9 cellular contexts compared by ENCODE assay signal in the genomic region with DNA sequence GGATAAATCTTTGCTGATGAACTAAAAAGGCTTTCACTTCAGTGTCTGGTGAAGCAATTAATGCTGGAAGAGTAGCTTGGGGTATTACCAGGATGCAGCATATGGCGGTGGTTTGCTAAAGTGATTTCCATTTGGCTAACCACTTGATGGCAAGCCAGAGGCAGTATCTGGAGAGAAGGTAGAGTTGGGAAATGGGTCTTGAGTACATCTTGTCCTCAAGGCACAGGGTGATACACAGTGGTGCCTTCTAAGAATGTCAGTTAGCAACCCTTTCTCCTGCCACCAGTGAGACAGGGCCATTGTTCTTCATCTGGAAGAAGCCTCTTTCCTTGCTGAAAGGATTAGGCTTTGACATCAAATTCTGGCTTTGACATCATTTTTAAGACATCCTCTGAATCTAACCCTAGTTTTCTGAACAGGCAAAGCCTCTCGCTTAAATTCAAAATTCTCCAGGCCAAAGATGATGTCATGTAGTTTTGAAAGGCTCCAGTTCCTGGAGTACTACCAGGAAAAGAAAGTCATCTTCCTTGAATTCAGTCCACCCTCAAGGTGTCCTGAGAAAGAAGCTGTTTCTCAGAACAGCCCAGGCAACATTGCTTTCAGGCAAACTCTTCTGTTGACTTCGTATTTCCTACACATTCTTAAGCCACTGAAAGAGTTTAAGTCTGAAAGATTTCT.
DNase-seq lines count a peak whose midpoint lies in the region; ATAC-seq and TF ChIP-seq lines count a peak whose summit lies in the region.
"Had no signal": no experiment of that assay in that cellular context is flagged by ENCODE, and none has a peak within 500 bp of the region (broad histone marks: within the 10 kb centered on the region; RNA-seq: fewer than 3 reads in every experiment).

No MANE protein-coding gene starts in this region.

- no peak overlapping the region for H3K4me3 ChIP-seq in mammary epithelial cell (replicated peaks in 1 of 3; ENCODE audit: insufficient read depth in 1 of 3, low read depth in 2 of 3, low read length in 3 of 3)
- H3K4me3 ChIP-seq in colonic mucosa, result no peak overlapping the region
- H3K4me3 ChIP-seq in mucosa of descending colon, result no peak overlapping the region
- H3K4me3 ChIP-seq in upper lobe of right lung, result no peak overlapping the region

- 48% methylated on average over 3 of the region's 3 CpGs for WGBS in mammary epithelial cell (ENCODE audit: low coverage, missing lambda C conversion rate)

- peaks cover 40% of the 10 kb centered on the region for H3K4me1 Mint-ChIP-seq in MCF 10A (ENCODE audit: insufficient read depth, unreplicated experiment)
- H3K4me1 Mint-ChIP-seq in type B pancreatic cell (ENCODE audit: unreplicated experiment), result peaks cover 17% of the 10 kb centered on the region

- H3K9me3 Mint-ChIP-seq in MCF 10A (ENCODE audit: unreplicated experiment) (peaks cover 11% of the 10 kb centered on the region), type B pancreatic cell (peaks cover 6% of the 10 kb centered on the region)

- intact Hi-C loops in MCF 10A (cut with micrococcal nuclease), result no loop called here
- intact Hi-C loops in mammary epithelial cell (cut with micrococcal nuclease), result no loop called here
- intact Hi-C loops in colonic mucosa (cut with DNase I), result no loop called here
- intact Hi-C loops in mucosa of descending colon (cut with DNase I, micrococcal nuclease), result no loop called here
- intact Hi-C loops in upper lobe of right lung (cut with DNase I), result no loop called here

- H4K20me1 ChIP-seq in mammary epithelial cell (ENCODE audit: insufficient read depth, low read length), result no peaks in the 10 kb centered on the region

- no peaks in the 10 kb centered on the region for H3K9me3 ChIP-seq in mammary epithelial cell (replicated peaks; ENCODE audit: insufficient read depth, low read length)
- H3K9me3 ChIP-seq in colonic mucosa, result no peaks in the 10 kb centered on the region
- H3K9me3 ChIP-seq in mucosa of descending colon, result no peaks in the 10 kb centered on the region
- H3K9me3 ChIP-seq in upper lobe of right lung, result no peaks in the 10 kb centered on the region

- dilution Hi-C loops in mammary epithelial cell (cut with HindIII; ENCODE audit: low sequenced_read_pairs), result no loop called here

- H3K4me3 Mint-ChIP-seq in MCF 10A (ENCODE audit: unreplicated experiment), result no peak overlapping the region
- H3K4me3 Mint-ChIP-seq in type B pancreatic cell, result no peak overlapping the region

- no peaks in the 10 kb centered on the region for H3K79me2 ChIP-seq in mammary epithelial cell (ENCODE audit: insufficient read depth, low read length)

- H3K27ac ChIP-seq in mammary epithelial cell (ENCODE audit: insufficient read depth, low read depth, low read length) (no peak overlapping the region), colonic mucosa (peak overlapping the region; percentile 12), upper lobe of right lung (no peak overlapping the region)

- H3K27me3 Mint-ChIP-seq in MCF 10A (ENCODE audit: insufficient read depth, unreplicated experiment), result no peaks in the 10 kb centered on the region
- H3K27me3 Mint-ChIP-seq in type B pancreatic cell, result no peaks in the 10 kb centered on the region

- H3K27ac Mint-ChIP-seq in MCF 10A (ENCODE audit: low read depth, unreplicated experiment) (peak overlapping the region; percentile 46), type B pancreatic cell (no peak overlapping the region)

- no TSS peak for BruUV-seq in MCF 10A (replicated peaks; lab: Mats Ljungman, UMichigan)
- no TSS peak for BruUV-seq in mammary epithelial cell (replicated peaks; lab: Mats Ljungman, UMichigan)

- ATAC-seq in mucosa of descending colon, result peak; percentile 37
- peak; percentile 72 for ATAC-seq in upper lobe of right lung

- in situ Hi-C loops in mammary epithelial cell (cut with MboI; ENCODE audit: low sequenced_read_pairs in 2 of 2), result no loop called here

- H3K36me3 ChIP-seq in mammary epithelial cell (ENCODE audit: insufficient read depth, low read length), result peaks cover 2% of the 10 kb centered on the region
- H3K36me3 ChIP-seq in colonic mucosa, result no peaks in the 10 kb centered on the region
- H3K36me3 ChIP-seq in mucosa of descending colon (ENCODE audit: low read depth), result no peaks in the 10 kb centered on the region
- H3K36me3 ChIP-seq in upper lobe of right lung, result peaks cover 9% of the 10 kb centered on the region

- H3K9ac ChIP-seq in mammary epithelial cell (ENCODE audit: insufficient read depth, low read length) (no peak overlapping the region), colonic mucosa (ENCODE audit: low read depth in 2 of 2, low read length in 2 of 2) (no peak overlapping the region)

- H2AFZ ChIP-seq in mammary epithelial cell (ENCODE audit: low read depth, low read length), result no peak overlapping the region

- H3K36me3 Mint-ChIP-seq in MCF 10A (ENCODE audit: insufficient read depth, unreplicated experiment) (peaks cover 76% of the 10 kb centered on the region), type B pancreatic cell (peaks cover 45% of the 10 kb centered on the region)

- no peaks in the 10 kb centered on the region for H3K27me3 ChIP-seq in mammary epithelial cell (ENCODE audit: insufficient read depth, low read length)
- no peaks in the 10 kb centered on the region for H3K27me3 ChIP-seq in colonic mucosa
- no peaks in the 10 kb centered on the region for H3K27me3 ChIP-seq in upper lobe of right lung

- DNase-seq in MCF 10A (ENCODE audit: unreplicated experiment), result peak; percentile 41
- DNase-seq in mammary epithelial cell, result no peak
- DNase-seq in colonic mucosa, result no peak
- DNase-seq in mucosa of descending colon, result no peak
- DNase-seq in upper lobe of right lung, result no peak
- no peak for DNase-seq in SIG-M5 (lab: John Stamatoyannopoulos, UW)
- no peak for DNase-seq in type B pancreatic cell (ENCODE audit: extremely low spot score, unreplicated experiment)
- no peak for DNase-seq in stimulated activated CD4-positive, alpha-beta T cell treated with anti-CD3 and anti-CD28 coated beads, Interleukin-4, amount 100 ng/mL, for 24 hours
- DNase-seq: C1 segment of cervical spinal cord had no signal

- TF ChIP-seq CTCF in MCF 10A (IDR thresholded peaks at IDR 0.05; ENCODE audit: unreplicated experiment), result no peak
- no peak for TF ChIP-seq CTCF in mammary epithelial cell (conservative IDR thresholded peaks at IDR 0.05 in 1 of 2, IDR thresholded peaks at IDR 0.05 in 1 of 2; ENCODE audit: extremely low read depth in 1 of 2, insufficient read depth in 1 of 2, low read depth in 1 of 2, low read length in 2 of 2)
- TF ChIP-seq CTCF in colonic mucosa (IDR thresholded peaks at IDR 0.05), result no peak
- no peak for TF ChIP-seq CTCF in mucosa of descending colon (IDR thresholded peaks at IDR 0.05)
- no peak for TF ChIP-seq CTCF in upper lobe of right lung (IDR thresholded peaks at IDR 0.05)
- TF ChIP-seq CTCF in type B pancreatic cell (conservative IDR thresholded peaks at IDR 0.05), result no peak

- no peak overlapping the region for H3K4me2 ChIP-seq in mammary epithelial cell (ENCODE audit: insufficient read depth, low read depth, low read length)

- POLR2A ChIA-PET in MCF 10A (lab: Yijun Ruan, JAX), result interaction anchor here (0.7 to 1.6 kb wide), 10 partner anchors 9 to 338 kb away, joined by 3 to 5 read pairs (median 4); no protein-coding TSS in a partner anchor

- CTCF ChIA-PET in MCF 10A (lab: Yijun Ruan, JAX), result interaction anchor here (0.7 to 0.9 kb wide), 3 partner anchors 31 to 181 kb away, joined by 3 to 4 read pairs (median 3); no protein-coding TSS in a partner anchor
- CTCF ChIA-PET in mammary epithelial cell (lab: Charles Lee; ENCODE audit: low non-redundant PET), result no interaction called here

- H3K4me1 ChIP-seq in mammary epithelial cell (ENCODE audit: insufficient read depth, low read length) (no peaks in the 10 kb centered on the region), colonic mucosa (no peaks in the 10 kb centered on the region), mucosa of descending colon (ENCODE audit: low read depth) (peaks cover 10% of the 10 kb centered on the region), upper lobe of right lung (peaks cover 22% of the 10 kb centered on the region)
